ENCODE assay signal across 9 cellular contexts in genomic region chr15:39623550-39623931, GRCh38. TPM values are rescaled to one million over a fixed set of nuclear protein-coding genes. Genes with fewer than 3 reads are reported as not detected.
DNase-seq lines count a peak whose midpoint lies in the region; ATAC-seq and TF ChIP-seq lines count a peak whose summit lies in the region.
"Had no signal": no experiment of that assay in that cellular context is flagged by ENCODE, and none has a peak within 500 bp of the region (broad histone marks: within the 10 kb centered on the region; RNA-seq: fewer than 3 reads in every experiment).

No MANE protein-coding gene starts in this region.

- CTCF ChIA-PET in Calu3 (lab: Charles Lee) = no interaction called here

- BruUV-seq in Calu3 (replicated peaks; lab: Mats Ljungman, UMichigan) = no TSS peak

- peak; percentile 75 for ATAC-seq in GM19324 (IDR thresholded peaks at IDR 0.05; ENCODE audit: low FRiP score, unreplicated experiment)
- peak; percentile 93 for ATAC-seq in HG03108 (IDR thresholded peaks at IDR 0.05; ENCODE audit: unreplicated experiment)

- H3K27ac Mint-ChIP-seq in Calu3 (ENCODE audit: unreplicated experiment) = no peak overlapping the region

- H3K9me3 Mint-ChIP-seq in Calu3 (ENCODE audit: low read depth, unreplicated experiment) = no peaks in the 10 kb centered on the region

- H3K4me1 Mint-ChIP-seq in Calu3 (ENCODE audit: low read depth, unreplicated experiment) = peaks cover 22% of the 10 kb centered on the region

- no peak overlapping the region for H3K4me3 Mint-ChIP-seq in Calu3 (ENCODE audit: low read depth, unreplicated experiment)

- TF ChIP-seq CTCF in Calu3 (IDR thresholded peaks at IDR 0.05; ENCODE audit: unreplicated experiment) = no peak

- peak; percentile 8 for DNase-seq in CD1c-positive myeloid dendritic cell (ENCODE audit: extremely low spot score)
- DNase-seq in activated T-helper 1 cell treated with Interleukin-2 at 50 U/mL for 16 hours (ENCODE audit: low read depth) = peak; percentile 33
- no peak for DNase-seq in ecto neural progenitor cell (ENCODE audit: low spot score)
- no peak for DNase-seq in SHP77 (lab: John Stamatoyannopoulos, UW)
- DNase-seq in Calu3 = no peak
- no peak for DNase-seq in DMS79 (lab: John Stamatoyannopoulos, UW)
- DNase-seq: pancreas had no signal

- no peaks in the 10 kb centered on the region for H3K36me3 Mint-ChIP-seq in Calu3 (ENCODE audit: insufficient read depth, unreplicated experiment)

- no peaks in the 10 kb centered on the region for H3K27me3 Mint-ChIP-seq in Calu3 (ENCODE audit: unreplicated experiment)

- intact Hi-C loops in Calu3 (cut with micrococcal nuclease; ENCODE audit: unreplicated experiment) = no loop called here

RNA-seq across cellular contexts. Expression of gene THBS1, which starts 42.7 kb away (rescaled TPM):
- 81.2 and 199 TPM in 2 replicates for total RNA-seq in Calu3 (2022)

Comparison
In these comparisons a context has a peak if more than half of its experiments do, and no peak if none do; other contexts are left out.
1. DNase-seq: peak in CD1c-positive myeloid dendritic cell (single experiment) and activated T-helper 1 cell treated with Interleukin-2 at 50 U/mL for 16 hours (single experiment); none in ecto neural progenitor cell (single experiment), SHP77 (0 of 2), Calu3 (single experiment) and DMS79 (single experiment).